Comparison of ENCODE assay signal across 8 cellular contexts in genomic region chr10:102117391-102118159, GRCh38. TPM values are rescaled to one million over a fixed set of nuclear protein-coding genes. Genes with fewer than 3 reads are reported as not detected.
A peak's percentile ranks its signal among the peaks of the same experiment; 100 is the strongest.
DNase-seq lines count a peak whose midpoint lies in the region; ATAC-seq and TF ChIP-seq lines count a peak whose summit lies in the region.

No MANE protein-coding gene starts in this region.

- H3K4me3 ChIP-seq in liver (ENCODE audit: low read depth in 1 of 3, low read length in 3 of 3), result peak overlapping the region in 1 of 3 donors; percentile 22

- H3K27ac Mint-ChIP-seq in activated CD4-positive, alpha-beta T cell treated with anti-CD3 and anti-CD28 coated beads for 36 hours, result peak overlapping the region; percentile 97

- no peaks in the 10 kb centered on the region for H3K9me3 Mint-ChIP-seq in activated CD4-positive, alpha-beta T cell treated with anti-CD3 and anti-CD28 coated beads for 36 hours (ENCODE audit: low read depth)

- WGBS in liver, result 16% methylated on average over 12 of the region's 12 CpGs

- TF ChIP-seq CTCF in liver (IDR thresholded peaks at IDR 0.05; ENCODE audit: low read depth, low read length, missing input control), result no peak

- H3K4me1 Mint-ChIP-seq in activated CD4-positive, alpha-beta T cell treated with anti-CD3 and anti-CD28 coated beads for 36 hours, result peaks cover 65% of the 10 kb centered on the region

- DNase-seq in NCI-H748 (lab: John Stamatoyannopoulos, UW; ENCODE audit: unreplicated experiment) (peak; percentile 43), NCI-H748 treated with DMSO at 0.1 percent for 48 hours (lab: John Stamatoyannopoulos, UW) (no peak), NCI-H2227 treated with DMSO at 0.1 percent for 48 hours (lab: John Stamatoyannopoulos, UW) (peak; percentile 78), dermis blood vessel endothelial cell (peak; percentile 71)
- DNase-seq in activated CD4-positive, alpha-beta T cell treated with anti-CD3 and anti-CD28 coated beads for 36 hours, result peak; percentile 85
- DNase-seq in stimulated activated CD4-positive, alpha-beta T cell treated with anti-CD3 and anti-CD28 coated beads, Interleukin-4, amount 100 ng/mL, for 1 hour, result peak; percentile 62

- ATAC-seq in activated CD4-positive, alpha-beta T cell treated with anti-CD3 and anti-CD28 coated beads for 36 hours, result peak; percentile 54
- no peak for ATAC-seq in GM21619 (IDR thresholded peaks at IDR 0.05; ENCODE audit: unreplicated experiment)

- no peaks in the 10 kb centered on the region for H3K27me3 Mint-ChIP-seq in activated CD4-positive, alpha-beta T cell treated with anti-CD3 and anti-CD28 coated beads for 36 hours

- H3K4me3 Mint-ChIP-seq in activated CD4-positive, alpha-beta T cell treated with anti-CD3 and anti-CD28 coated beads for 36 hours, result peak overlapping the region; percentile 81

- no peak for TF ChIP-seq RAD21 in liver (IDR thresholded peaks at IDR 0.05)

- POLR2A ChIA-PET in activated CD4-positive, alpha-beta T cell treated with anti-CD3 and anti-CD28 coated beads for 36 hours (lab: Charles Lee), result interaction anchor here (0.6 kb wide), 1 partner anchor 37 kb away, joined by 3 read pairs; no protein-coding TSS in a partner anchor

- H3K27ac ChIP-seq in liver (ENCODE audit: low read depth in 1 of 2, low read length in 2 of 2), result peak overlapping the region; percentile 91 to 93

- CTCF ChIA-PET in activated CD4-positive, alpha-beta T cell treated with anti-CD3 and anti-CD28 coated beads for 36 hours (lab: Charles Lee), result interaction anchor here (0.5 to 3.5 kb wide), 3 partner anchors 10 to 26 kb away, joined by 3 to 13 read pairs (median 5); partner anchors contain the start of gene PPRC1

- peak overlapping the region in 1 of 2 donors; percentile 30 for H3K9ac ChIP-seq in liver (ENCODE audit: low read depth in 1 of 2, low read length in 2 of 2)

- peaks cover 8% of the 10 kb centered on the region for H3K36me3 Mint-ChIP-seq in activated CD4-positive, alpha-beta T cell treated with anti-CD3 and anti-CD28 coated beads for 36 hours (ENCODE audit: low read depth)

- no peaks in the 10 kb centered on the region for H3K27me3 ChIP-seq in liver (ENCODE audit: control insufficient read depth in 4 of 4, insufficient read depth in 4 of 4, low read length in 3 of 4)

- H3K4me1 ChIP-seq in liver (ENCODE audit: control insufficient read depth in 4 of 4, insufficient read depth in 4 of 4, low read length in 3 of 4), result peaks cover 17 to 70% (median 52%) of the 10 kb centered on the region in 4 donors

- no peaks in the 10 kb centered on the region for H3K36me3 ChIP-seq in liver (ENCODE audit: control insufficient read depth in 4 of 4, insufficient read depth in 3 of 4, low read depth in 1 of 4, low read length in 3 of 4)

- intact Hi-C loops in activated CD4-positive, alpha-beta T cell treated with anti-CD3 and anti-CD28 coated beads for 36 hours (cut with DNase I, micrococcal nuclease), result loop anchor here (1.0 to 10.0 kb wide), 9 partner anchors 53 to 765 kb away; partner anchors contain the start of genes OGA (in 2 of the 2), ACTR1A (in 1 of the 2), BTRC (in 1 of the 2) and FBXW4 (in 1 of the 2)

- no peaks in the 10 kb centered on the region for H3K9me3 ChIP-seq in liver (ENCODE audit: control insufficient read depth in 4 of 4, low read length in 3 of 4)

TF ChIP-seq in liver, 16 proteins besides CTCF, POLR2A, EP300 and RAD21:
- TF ChIP-seq HNF4A (conservative IDR thresholded peaks at IDR 0.05) (no peak), NR2F2 (IDR thresholded peaks at IDR 0.05) (no peak), MAX (IDR thresholded peaks at IDR 0.05) (no peak), FOXA2 (IDR thresholded peaks at IDR 0.05) (no peak), GABPA (IDR thresholded peaks at IDR 0.05 in 1 of 2, conservative IDR thresholded peaks at IDR 0.05 in 1 of 2) (no peak), HNF4G (IDR thresholded peaks at IDR 0.05) (no peak), FOXA1 (IDR thresholded peaks at IDR 0.05) (no peak), JUND (IDR thresholded peaks at IDR 0.05) (no peak), ATF3 (IDR thresholded peaks at IDR 0.05) (no peak), SP1 (IDR thresholded peaks at IDR 0.05) (no peak), ZBTB33 (IDR thresholded peaks at IDR 0.05) (no peak), REST (IDR thresholded peaks at IDR 0.05) (no peak), YY1 (IDR thresholded peaks at IDR 0.05) (no peak), RXRA (IDR thresholded peaks at IDR 0.05) (no peak), EGR1 (IDR thresholded peaks at IDR 0.05; ENCODE audit: low read depth in 2 of 2) (no peak)

RNA-seq across cellular contexts. Expression of gene LDB1, which starts 2.6 kb away (rescaled TPM):
- 10 to 100 TPM; 69.6 to 86.7 TPM for total RNA-seq in activated CD4-positive, alpha-beta T cell treated with anti-CD3 and anti-CD28 coated beads for 36 hours
- total RNA-seq in dermis blood vessel endothelial cell (49.6 and 52.1 TPM in 2 replicates), liver (10 to 100 TPM; 11.9 to 51.9 TPM)
- 1 to 10 TPM; 2.4 to 8.6 TPM for polyA plus RNA-seq in liver

RNA-seq across cellular contexts. Expression of gene PPRC1, which starts 15.3 kb away (rescaled TPM):
- 10 to 100 TPM; 61.3 to 74.7 TPM for total RNA-seq in activated CD4-positive, alpha-beta T cell treated with anti-CD3 and anti-CD28 coated beads for 36 hours
- 14.5 and 15.3 TPM in 2 replicates for total RNA-seq in dermis blood vessel endothelial cell
- total RNA-seq in liver, result 1 to 10 TPM; 7.5 to 9.9 TPM
- 10 to 100 TPM in 1 of 2 donors, 1 to 10 TPM in 1; 4.9 to 10.1 TPM for polyA plus RNA-seq in liver

RNA-seq across cellular contexts. Expression of gene NOLC1, which starts 34.6 kb away (rescaled TPM):
- total RNA-seq in activated CD4-positive, alpha-beta T cell treated with anti-CD3 and anti-CD28 coated beads for 36 hours, result 100 to 1,000 TPM; 206 to 283 TPM
- total RNA-seq in dermis blood vessel endothelial cell (29.6 and 38.9 TPM in 2 replicates), liver (10 to 100 TPM; 16.9 to 23.8 TPM)
- 10 to 100 TPM; 11.6 to 26.3 TPM for polyA plus RNA-seq in liver

RNA-seq across cellular contexts. Expression of gene HPS6, which starts 52.4 kb away (rescaled TPM):
- total RNA-seq in activated CD4-positive, alpha-beta T cell treated with anti-CD3 and anti-CD28 coated beads for 36 hours, result 10 to 100 TPM; 12.9 to 18.9 TPM
- 49.0 and 53.6 TPM in 2 replicates for total RNA-seq in dermis blood vessel endothelial cell
- 10 to 100 TPM; 11.8 to 13.7 TPM for total RNA-seq in liver
- polyA plus RNA-seq in liver, result 1 to 10 TPM; 2.5 to 8.2 TPM
